In genomic region chr22:21632237-21632895, GRCh38 we compare ENCODE assay signal across 9 cellular contexts. TPM values are rescaled to one million over a fixed set of nuclear protein-coding genes. Genes with fewer than 3 reads are reported as not detected.
DNase-seq lines count a peak whose midpoint lies in the region; ATAC-seq and TF ChIP-seq lines count a peak whose summit lies in the region.
"Had no signal": no experiment of that assay in that cellular context is flagged by ENCODE, and none has a peak within 500 bp of the region (broad histone marks: within the 10 kb centered on the region; RNA-seq: fewer than 3 reads in every experiment).

A gene with protein sequence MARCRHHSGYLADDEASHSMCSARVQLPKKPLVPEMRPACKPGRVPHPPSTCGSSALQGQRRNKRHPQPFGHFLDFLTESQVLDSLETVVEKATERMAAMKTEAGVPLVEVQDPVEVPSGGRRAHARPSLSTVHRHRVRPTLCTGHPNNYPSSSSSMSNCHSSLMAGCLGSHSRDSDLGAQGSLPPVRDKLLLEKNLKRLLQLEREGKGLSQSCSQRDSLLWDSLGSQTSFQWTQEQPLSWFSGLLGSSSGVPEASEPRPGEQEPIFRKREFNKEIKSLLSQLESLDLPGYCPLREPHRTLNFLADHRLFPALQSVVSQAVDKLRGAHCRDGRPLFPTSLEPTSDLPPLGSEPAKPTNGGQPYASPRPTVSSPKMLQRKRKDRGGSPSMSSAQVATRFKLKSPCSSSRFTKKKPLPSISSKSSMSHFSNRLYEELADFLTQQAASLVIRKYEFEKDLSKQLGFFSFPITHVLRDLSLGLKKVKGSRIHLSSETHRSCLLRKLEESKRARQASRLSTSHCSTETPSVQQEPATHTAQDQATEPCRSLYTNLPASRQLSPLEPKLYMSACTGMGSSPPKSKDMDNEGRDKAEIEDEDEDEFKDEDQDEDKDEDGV (plus strand): TSS chr22:21632760. CDS start chr22:21633182, 422 bp downstream.

- H3K27me3 ChIP-seq in DND-41 (ENCODE audit: insufficient read depth, low read length, poor library complexity): no peaks in the 10 kb centered on the region
- no peaks in the 10 kb centered on the region for H3K27me3 ChIP-seq in trophoblast cell (ENCODE audit: insufficient read depth, low read length)

- no peak for TF ChIP-seq CTCF in DND-41 (IDR thresholded peaks at IDR 0.05; ENCODE audit: borderline replicate concordance, extremely low read depth, low read length, poor library complexity, severe bottlenecking)
- no peak for TF ChIP-seq CTCF in lower leg skin (IDR thresholded peaks at IDR 0.05)

- peaks cover 7% of the 10 kb centered on the region for H3K79me1 ChIP-seq in trophoblast cell (ENCODE audit: low read length)

- peaks cover 19% of the 10 kb centered on the region for H4K20me1 ChIP-seq in DND-41 (ENCODE audit: insufficient read depth, low read length)

- H2BK12ac ChIP-seq in trophoblast cell (ENCODE audit: low read length): no peak within 1 kb of the TSS

- no peak within 1 kb of the TSS for H2BK5ac ChIP-seq in trophoblast cell (ENCODE audit: low read depth, low read length, poor library complexity)

- intact Hi-C loops in lower leg skin (cut with DNase I; ENCODE audit: low total_unique reads): no loop called here

- no peak within 1 kb of the TSS for H4K91ac ChIP-seq in trophoblast cell (ENCODE audit: low read depth, low read length)

- ATAC-seq in DND-41 (ENCODE audit: insufficient read depth, low read depth) (peak; percentile 91), GM21825 (IDR thresholded peaks at IDR 0.05; ENCODE audit: unreplicated experiment) (no peak), GM21367 (IDR thresholded peaks at IDR 0.05; ENCODE audit: unreplicated experiment) (no peak)

- H3K23ac ChIP-seq in trophoblast cell (ENCODE audit: low read length): no peak within 1 kb of the TSS

- no peak within 1 kb of the TSS for H2BK120ac ChIP-seq in trophoblast cell (ENCODE audit: insufficient read depth, low read length, poor library complexity)

- DNase-seq in DND-41 (peak; percentile 99), NCI-H748 treated with DMSO at 0.1 percent for 48 hours (lab: John Stamatoyannopoulos, UW) (peak; percentile 18), trophoblast cell (peak; percentile 83 to 88), occipital lobe (lab: John Stamatoyannopoulos, UW) (no peak), lower leg skin (ENCODE audit: low spot score in 2 of 2) (no peak)
- DNase-seq in activated T-cell treated with anti-CD3 and anti-CD28 coated beads, Interleukin-2, amount 50 U/mL, for 1 hour: peak; percentile 73

- peak within 1 kb of the TSS; percentile 8 to 59; a peak in 3 of 4 replicates for H3K4me3 ChIP-seq in DND-41 (ENCODE audit: low read depth in 1 of 2, low read length in 2 of 2)
- H3K4me3 ChIP-seq in trophoblast cell (ENCODE audit: low read depth, low read length): no peak within 1 kb of the TSS
- no peak within 1 kb of the TSS for H3K4me3 ChIP-seq in lower leg skin (ENCODE audit: low read depth, poor library complexity, severe bottlenecking)
- H3K4me3 ChIP-seq: SK-N-MC had no signal

- H3K4ac ChIP-seq in trophoblast cell (ENCODE audit: low read depth, low read length): no peak within 1 kb of the TSS

- no peak for TF ChIP-seq POLR2A in lower leg skin (IDR thresholded peaks at IDR 0.05)

- H3K9me3 ChIP-seq in DND-41 (ENCODE audit: insufficient read depth, low read length, severe bottlenecking) (no peaks in the 10 kb centered on the region), trophoblast cell (ENCODE audit: insufficient read depth, low read depth, low read length) (peaks cover 11% of the 10 kb centered on the region)

- H3K4me2 ChIP-seq in DND-41 (ENCODE audit: insufficient read depth, low read length) (peak within 1 kb of the TSS; percentile 96), trophoblast cell (ENCODE audit: low read length) (no peak within 1 kb of the TSS)

- H3K4me1 ChIP-seq in DND-41 (ENCODE audit: insufficient read depth, low read length): peaks cover 54% of the 10 kb centered on the region
- peaks cover 5 to 10% of the 10 kb centered on the region in 2 experiments for H3K4me1 ChIP-seq in trophoblast cell (ENCODE audit: control insufficient read depth in 1 of 2, insufficient read depth in 2 of 2, low read length in 2 of 2)

- H3K9ac ChIP-seq in DND-41 (ENCODE audit: low read depth, low read length) (peak within 1 kb of the TSS; percentile 58), trophoblast cell (ENCODE audit: low read length) (peak within 1 kb of the TSS; percentile 19)

- H3K79me2 ChIP-seq in DND-41 (ENCODE audit: insufficient read depth, low read length): peaks cover 25% of the 10 kb centered on the region
- peaks cover 10% of the 10 kb centered on the region for H3K79me2 ChIP-seq in trophoblast cell (ENCODE audit: control insufficient read depth, insufficient read depth, low read length, poor library complexity)

- H2AK5ac ChIP-seq in trophoblast cell (ENCODE audit: low read length): no peak within 1 kb of the TSS

- H3K14ac ChIP-seq in trophoblast cell (ENCODE audit: low read length): no peak within 1 kb of the TSS

- no peak within 1 kb of the TSS for H4K8ac ChIP-seq in trophoblast cell (ENCODE audit: low read depth, low read length)

- H4K12ac ChIP-seq in trophoblast cell (ENCODE audit: low read depth, low read length): no peak within 1 kb of the TSS

- peak within 1 kb of the TSS; percentile 88 for H2AFZ ChIP-seq in DND-41 (ENCODE audit: low read depth, low read length)
- H2AFZ ChIP-seq in trophoblast cell (ENCODE audit: insufficient read depth, low read length, poor library complexity): no peak within 1 kb of the TSS

- WGBS in trophoblast cell (ENCODE audit: extremely low coverage, insufficient coverage, insufficient read length): no CpG with 5 or more reads among the region's 27 CpGs
- WGBS in lower leg skin, 2 donors: 81 to 85% methylated on average over 27 of the region's 27 CpGs

- peak within 1 kb of the TSS; percentile 78 for H3K27ac ChIP-seq in DND-41 (ENCODE audit: low read length)
- H3K27ac ChIP-seq in trophoblast cell (ENCODE audit: low read depth, low read length): no peak within 1 kb of the TSS
- H3K27ac ChIP-seq: SK-N-MC had no signal

- peaks cover 23% of the 10 kb centered on the region for H3K36me3 ChIP-seq in DND-41 (ENCODE audit: insufficient read depth, low read length)
- H3K36me3 ChIP-seq in trophoblast cell (ENCODE audit: control insufficient read depth in 1 of 2, insufficient read depth in 2 of 2, low read length in 2 of 2): peaks cover 7 to 8% of the 10 kb centered on the region in 2 experiments

- H3K18ac ChIP-seq in trophoblast cell (ENCODE audit: low read length): no peak within 1 kb of the TSS

RNA-seq across cellular contexts. Expression of the gene that starts here (rescaled TPM):
- polyA plus RNA-seq in trophoblast cell (2013): 0.41 and 0.42 TPM in 2 replicates
- total RNA-seq in occipital lobe (0.16 TPM), lower leg skin (under 1 TPM in 2 of 4 donors, not detected in 2; 0.23 to 0.49 TPM)

Comparison
In these comparisons a context has a peak if more than half of its experiments do, and no peak if none do; other contexts are left out.
1. DNase-seq: peak in DND-41 (single experiment), NCI-H748 treated with DMSO at 0.1 percent for 48 hours (single experiment), activated T-cell treated with anti-CD3 and anti-CD28 coated beads, Interleukin-2, amount 50 U/mL, for 1 hour (single experiment) and trophoblast cell (2 of 2); none in occipital lobe (single experiment) and lower leg skin (0 of 2).
2. H3K4me3 ChIP-seq: peak in DND-41 (2 of 2); none in trophoblast cell (single experiment) and lower leg skin (single experiment).